ENCODE assay signal across 2 cellular contexts in the genomic region with DNA sequence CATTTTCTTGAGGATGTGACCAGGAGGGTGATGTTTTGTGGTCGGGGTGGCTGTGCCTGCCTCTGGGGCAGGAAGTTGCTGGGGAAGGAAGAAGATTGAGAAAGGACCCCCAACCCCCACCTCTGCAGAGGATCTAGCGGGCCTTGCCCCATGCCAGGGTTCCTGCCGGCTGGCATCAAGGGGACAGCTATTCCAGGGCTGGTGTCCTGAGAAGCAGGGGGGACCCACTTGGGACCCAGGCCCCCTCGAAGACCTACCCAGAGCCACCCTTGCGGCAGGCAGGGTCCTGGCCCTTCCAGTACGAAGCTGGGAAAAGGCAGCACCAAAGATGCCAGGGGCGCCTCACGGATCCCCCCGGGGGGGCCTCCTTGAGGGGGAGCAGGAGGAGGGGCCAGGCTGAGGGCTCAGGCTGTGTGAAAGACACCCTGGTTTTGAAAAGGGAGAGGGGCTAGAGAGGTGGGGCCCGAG.
A peak's percentile ranks its signal among the peaks of the same experiment; 100 is the strongest.
TF ChIP-seq lines count a peak whose summit lies in the region.

No MANE protein-coding gene starts in this region.

TF ChIP-seq in K562, 482 proteins besides CTCF, POLR2A, EP300 and RAD21:
- TF ChIP-seq RHOXF2B (CRISPR knock-in tag; conservative IDR thresholded peaks at IDR 0.05) (no peak), POLR2G (IDR thresholded peaks at IDR 0.05; ENCODE audit: low read depth, low read length) (0 out of 2 replicates have a peak, but pooled peaks have one; percentile 12)
- TF ChIP-seq, protein P1, sequence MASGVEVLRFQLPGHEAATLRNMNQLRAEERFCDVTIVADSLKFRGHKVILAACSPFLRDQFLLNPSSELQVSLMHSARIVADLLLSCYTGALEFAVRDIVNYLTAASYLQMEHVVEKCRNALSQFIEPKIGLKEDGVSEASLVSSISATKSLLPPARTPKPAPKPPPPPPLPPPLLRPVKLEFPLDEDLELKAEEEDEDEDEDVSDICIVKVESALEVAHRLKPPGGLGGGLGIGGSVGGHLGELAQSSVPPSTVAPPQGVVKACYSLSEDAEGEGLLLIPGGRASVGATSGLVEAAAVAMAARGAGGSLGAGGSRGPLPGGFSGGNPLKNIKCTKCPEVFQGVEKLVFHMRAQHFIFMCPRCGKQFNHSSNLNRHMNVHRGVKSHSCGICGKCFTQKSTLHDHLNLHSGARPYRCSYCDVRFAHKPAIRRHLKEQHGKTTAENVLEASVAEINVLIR (CRISPR knock-in tag; IDR thresholded peaks at IDR 0.05) = no peak
TF ChIP-seq in K562: peak in this region for 1.

TF ChIP-seq in GM12891, 5 proteins besides CTCF, POLR2A, EP300 and RAD21:
- no peak for TF ChIP-seq POLR2AphosphoS5 (IDR thresholded peaks at IDR 0.05; ENCODE audit: low read depth, low read length)
